Comparison of ENCODE assay signal across 22 cellular contexts in the genomic region with DNA sequence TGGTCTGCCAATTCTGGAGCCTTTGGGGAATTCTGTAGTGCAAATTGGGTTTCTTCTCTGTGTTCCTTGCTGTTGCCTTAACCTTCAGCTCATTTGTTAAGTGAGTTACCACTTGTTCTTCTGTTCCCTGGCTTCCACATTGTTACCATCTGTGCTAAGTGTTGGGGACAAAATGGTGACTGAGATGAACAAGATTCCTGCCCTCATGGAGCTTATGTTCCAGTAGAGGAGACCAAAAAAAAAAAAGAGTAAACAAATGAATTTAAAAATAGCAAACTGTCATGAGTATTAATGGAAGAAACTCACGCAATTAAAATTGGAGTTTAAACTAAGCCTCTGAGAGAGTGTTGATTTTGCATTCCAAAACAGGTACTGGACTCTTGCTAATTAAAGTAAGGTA.
"Had no signal": no experiment of that assay in that cellular context is flagged by ENCODE, and none has a peak within 500 bp of the region (broad histone marks: within the 10 kb centered on the region; RNA-seq: fewer than 3 reads in every experiment).

No MANE protein-coding gene starts in this region.

- H3K27me3 Mint-ChIP-seq: effector memory CD8-positive, alpha-beta T cell had no signal

- H3K4me3 ChIP-seq: coronary artery, esophagus squamous epithelium, hepatocyte, left lung, lower lobe of right lung, ovary, suprapubic skin, transverse colon, upper lobe of right lung, uterus had no signal

- ATAC-seq: effector memory CD8-positive, alpha-beta T cell; left lung; lower lobe of right lung; naive thymus-derived CD8-positive, alpha-beta T cell; sciatic nerve; stimulated activated memory B cell treated with anti-CD40 and anti-IgM and Interleukin-4, amounts not matched to agents 10 μg/mL and 1 μg/mL and 100 μg/mL, for 72 hours; stimulated activated naive CD8-positive, alpha-beta T cell treated with anti-CD3 and anti-CD28 coated beads, Interleukin-15, Interleukin-2, amounts not matched to agents 100 U/mL and 50 U/mL, for 24 hours; upper lobe of right lung had no signal

- H3K9me3 ChIP-seq: esophagus squamous epithelium, left lung, lower lobe of right lung, ovary, suprapubic skin, transverse colon, upper lobe of right lung, uterus had no signal

- H3K4me1 ChIP-seq: uterus had no signal

- H3K36me3 ChIP-seq: esophagus squamous epithelium, left lung, lower lobe of right lung, ovary, suprapubic skin, transverse colon, upper lobe of right lung, uterus had no signal

- H2AFZ ChIP-seq: hepatocyte had no signal

- H3K79me2 ChIP-seq: hepatocyte had no signal

- DNase-seq: effector memory CD8-positive, alpha-beta T cell; erythroblast; esophagus squamous epithelium; foreskin melanocyte; kidney; left lung; lower lobe of right lung; naive thymus-derived CD8-positive, alpha-beta T cell; nephron progenitor cell; occipital lobe; ovary; posterior cingulate gyrus; stimulated activated CD4-positive, alpha-beta T cell treated with anti-CD3 and anti-CD28 coated beads, Interleukin-4, amount 100 ng/mL, for 4 hours; stimulated activated naive CD8-positive, alpha-beta T cell treated with anti-CD3 and anti-CD28 coated beads, Interleukin-15, Interleukin-2, amounts not matched to agents 100 U/mL and 50 U/mL, for 24 hours; transverse colon; upper lobe of right lung; uterus had no signal

- H3K4me3 Mint-ChIP-seq: effector memory CD8-positive, alpha-beta T cell; naive thymus-derived CD8-positive, alpha-beta T cell; nephron progenitor cell; stimulated activated memory B cell treated with anti-CD40 and anti-IgM and Interleukin-4, amounts not matched to agents 10 μg/mL and 1 μg/mL and 100 μg/mL, for 72 hours had no signal

- H3K36me3 Mint-ChIP-seq: naive thymus-derived CD8-positive, alpha-beta T cell; stimulated activated memory B cell treated with anti-CD40 and anti-IgM and Interleukin-4, amounts not matched to agents 10 μg/mL and 1 μg/mL and 100 μg/mL, for 72 hours had no signal

- H3K9me3 Mint-ChIP-seq: effector memory CD8-positive, alpha-beta T cell; naive thymus-derived CD8-positive, alpha-beta T cell; nephron progenitor cell; stimulated activated memory B cell treated with anti-CD40 and anti-IgM and Interleukin-4, amounts not matched to agents 10 μg/mL and 1 μg/mL and 100 μg/mL, for 72 hours had no signal

- H3K27ac Mint-ChIP-seq: effector memory CD8-positive, alpha-beta T cell; naive thymus-derived CD8-positive, alpha-beta T cell; nephron progenitor cell; stimulated activated memory B cell treated with anti-CD40 and anti-IgM and Interleukin-4, amounts not matched to agents 10 μg/mL and 1 μg/mL and 100 μg/mL, for 72 hours had no signal

- H3K27ac ChIP-seq: coronary artery, esophagus squamous epithelium, hepatocyte, left lung, lower lobe of right lung, ovary, suprapubic skin, transverse colon, upper lobe of right lung, uterus had no signal

- H3K27me3 ChIP-seq: esophagus squamous epithelium, hepatocyte, left lung, ovary, suprapubic skin, transverse colon, upper lobe of right lung, uterus had no signal

- H3K4me2 ChIP-seq: hepatocyte had no signal
